ENCODE assay signal across 13 cellular contexts in genomic region chr2:40348038-40348437, GRCh38.
"Had no signal": no experiment of that assay in that cellular context is flagged by ENCODE, and none has a peak within 500 bp of the region (broad histone marks: within the 10 kb centered on the region; RNA-seq: fewer than 3 reads in every experiment).

No MANE protein-coding gene starts in this region.

- H3K4me3 Mint-ChIP-seq: activated naive CD4-positive, alpha-beta T cell treated with anti-CD3 and anti-CD28 coated beads for 36 hours; activated T-helper 17 cell treated with anti-CD3 and anti-CD28 coated beads, Interleukin-2, amount 50 U/mL, for 72 hours; naive B cell; type B pancreatic cell had no signal

- H3K9me3 Mint-ChIP-seq: activated naive CD4-positive, alpha-beta T cell treated with anti-CD3 and anti-CD28 coated beads for 36 hours; activated T-helper 17 cell treated with anti-CD3 and anti-CD28 coated beads, Interleukin-2, amount 50 U/mL, for 72 hours; naive B cell; type B pancreatic cell had no signal

- H3K27me3 ChIP-seq: esophagus muscularis mucosa, neutrophil, spleen had no signal

- H3K4me1 Mint-ChIP-seq: activated T-helper 17 cell treated with anti-CD3 and anti-CD28 coated beads, Interleukin-2, amount 50 U/mL, for 72 hours; naive B cell had no signal

- DNase-seq: activated CD4-positive, alpha-beta T cell treated with anti-CD3 and anti-CD28 coated beads, Interleukin-2, amount 50 U/mL, for 1 hour; activated naive CD4-positive, alpha-beta T cell treated with anti-CD3 and anti-CD28 coated beads for 36 hours; activated T-cell treated with anti-CD3 and anti-CD28 coated beads for 4 hours; glutamatergic neuron; naive B cell; posterior cingulate gyrus; spleen; stimulated activated CD4-positive, alpha-beta T cell treated with anti-CD3 and anti-CD28 coated beads, Interleukin-2, amount 100 ng/mL, for 24 hours; stimulated activated naive CD4-positive, alpha-beta T cell had no signal

- H3K27me3 Mint-ChIP-seq: activated T-helper 17 cell treated with anti-CD3 and anti-CD28 coated beads, Interleukin-2, amount 50 U/mL, for 72 hours; naive B cell; type B pancreatic cell had no signal

- H3K27ac ChIP-seq: neutrophil had no signal

- ATAC-seq: activated T-helper 17 cell treated with anti-CD3 and anti-CD28 coated beads, Interleukin-2, amount 50 U/mL, for 72 hours had no signal

- H3K9me3 ChIP-seq: esophagus muscularis mucosa, neutrophil, spleen had no signal

- H3K27ac Mint-ChIP-seq: activated naive CD4-positive, alpha-beta T cell treated with anti-CD3 and anti-CD28 coated beads for 36 hours; activated T-helper 17 cell treated with anti-CD3 and anti-CD28 coated beads, Interleukin-2, amount 50 U/mL, for 72 hours; naive B cell; type B pancreatic cell had no signal

- H3K36me3 Mint-ChIP-seq: naive B cell, type B pancreatic cell had no signal

- H3K36me3 ChIP-seq: esophagus muscularis mucosa, neutrophil, spleen had no signal

- H3K4me3 ChIP-seq: esophagus muscularis mucosa, spleen had no signal
